In genomic region chr5:109688647-109688998, GRCh38 we compare ENCODE assay signal across 8 cellular contexts. TPM values are rescaled to one million over a fixed set of nuclear protein-coding genes. Genes with fewer than 3 reads are reported as not detected.
DNase-seq lines count a peak whose midpoint lies in the region; ATAC-seq and TF ChIP-seq lines count a peak whose summit lies in the region.

No MANE protein-coding gene starts in this region.

- H3K9me3 ChIP-seq in gastroesophageal sphincter: peaks cover 0 to 10% (median 0%) of the 10 kb centered on the region in 3 donors

- H3K4me1 ChIP-seq in ACC112 (ENCODE audit: control insufficient read depth, insufficient read depth, low read length, unreplicated experiment) (peaks cover 14% of the 10 kb centered on the region), gastroesophageal sphincter (peaks cover 0 to 33% (median 8%) of the 10 kb centered on the region in 3 donors)

- H3K4me1 Mint-ChIP-seq in activated CD4-positive, alpha-beta T cell treated with anti-CD3 and anti-CD28 coated beads, Interleukin-2, amount 10 ng/mL, durations not matched to agents 24 days and 14 days: peaks cover 30% of the 10 kb centered on the region

- peaks cover 6% of the 10 kb centered on the region for H3K9me3 Mint-ChIP-seq in activated CD4-positive, alpha-beta T cell treated with anti-CD3 and anti-CD28 coated beads, Interleukin-2, amount 10 ng/mL, durations not matched to agents 24 days and 14 days

- H3K4me3 ChIP-seq in ACC112 (ENCODE audit: low read depth, low read length) (peak overlapping the region; percentile 92), GM12865 (ENCODE audit: low read depth, low read length) (peak overlapping the region; percentile 77), gastroesophageal sphincter (peak overlapping the region; percentile 78 to 85)

- peak; percentile 73 for DNase-seq in GM12865 (ENCODE audit: low read depth)
- peak; percentile 22 for DNase-seq in NCI-H1105 (lab: John Stamatoyannopoulos, UW)
- peak; percentile 78 for DNase-seq in activated CD4-positive, alpha-beta T cell treated with anti-CD3 and anti-CD28 coated beads, Interleukin-2, amount 10 ng/mL, durations not matched to agents 24 days and 14 days
- DNase-seq in putamen (ENCODE audit: low spot score): peak; percentile 73
- no peak for DNase-seq in cerebellar nuclear complex (lab: John Stamatoyannopoulos, UW)
- no peak for DNase-seq in HK-2 (ENCODE audit: unreplicated experiment)

- H3K27ac ChIP-seq in ACC112 (ENCODE audit: low read depth, low read length) (peak overlapping the region; percentile 50; the same call in 1 of the 2 replicates), gastroesophageal sphincter (peak overlapping the region; percentile 79 to 99 (median 94))

- peak overlapping the region; percentile 93 for H3K4me3 Mint-ChIP-seq in activated CD4-positive, alpha-beta T cell treated with anti-CD3 and anti-CD28 coated beads, Interleukin-2, amount 10 ng/mL, durations not matched to agents 24 days and 14 days

- peaks cover 6% of the 10 kb centered on the region for H3K27me3 Mint-ChIP-seq in activated CD4-positive, alpha-beta T cell treated with anti-CD3 and anti-CD28 coated beads, Interleukin-2, amount 10 ng/mL, durations not matched to agents 24 days and 14 days

- TF ChIP-seq EP300 in gastroesophageal sphincter (IDR thresholded peaks at IDR 0.05): no peak

- ATAC-seq in gastroesophageal sphincter: no peak

- peaks cover 8% of the 10 kb centered on the region for H3K36me3 Mint-ChIP-seq in activated CD4-positive, alpha-beta T cell treated with anti-CD3 and anti-CD28 coated beads, Interleukin-2, amount 10 ng/mL, durations not matched to agents 24 days and 14 days (ENCODE audit: low read depth)

- H3K79me2 ChIP-seq in ACC112 (ENCODE audit: control insufficient read depth, insufficient read depth, low read length, unreplicated experiment): peaks cover 26% of the 10 kb centered on the region

- intact Hi-C loops in activated CD4-positive, alpha-beta T cell treated with anti-CD3 and anti-CD28 coated beads, Interleukin-2, amount 10 ng/mL, durations not matched to agents 24 days and 14 days (cut with micrococcal nuclease): loop anchor here (2.0 kb wide), 2 partner anchors 1050 to 1308 kb away; partner anchors contain the start of gene SLC25A46

- no peak for TF ChIP-seq POLR2A in gastroesophageal sphincter (IDR thresholded peaks at IDR 0.05)

- 23 to 33% methylated on average over 6 of the region's 6 CpGs for WGBS in gastroesophageal sphincter (ENCODE audit: low coverage in 1 of 2), 2 donors

- no peaks in the 10 kb centered on the region for H3K27me3 ChIP-seq in ACC112 (ENCODE audit: insufficient read depth, low read length)
- H3K27me3 ChIP-seq in gastroesophageal sphincter: no peaks in the 10 kb centered on the region

- peak overlapping the region; percentile 69 for H2AFZ ChIP-seq in ACC112 (ENCODE audit: low read length, unreplicated experiment)

- no peaks in the 10 kb centered on the region for H3K36me3 ChIP-seq in ACC112 (ENCODE audit: insufficient read depth, low read length)
- H3K36me3 ChIP-seq in gastroesophageal sphincter: no peaks in the 10 kb centered on the region

- peak; percentile 56 for TF ChIP-seq CTCF in GM12865 (IDR thresholded peaks at IDR 0.05; ENCODE audit: insufficient read depth, low read depth, low read length, missing control alignments)
- peak in 3 of 4 experiments; percentile 22 to 38 (median 31) for TF ChIP-seq CTCF in gastroesophageal sphincter (IDR thresholded peaks at IDR 0.05)

- peak overlapping the region; percentile 95 for H3K27ac Mint-ChIP-seq in activated CD4-positive, alpha-beta T cell treated with anti-CD3 and anti-CD28 coated beads, Interleukin-2, amount 10 ng/mL, durations not matched to agents 24 days and 14 days

RNA-seq across cellular contexts. Expression of gene MAN2A1, which starts 1.1 kb away (rescaled TPM):
- 32.9 and 33.6 TPM in 2 replicates for total RNA-seq in activated CD4-positive, alpha-beta T cell treated with anti-CD3 and anti-CD28 coated beads, Interleukin-2, amount 10 ng/mL, durations not matched to agents 24 days and 14 days
- 10 to 100 TPM; 19.6 to 55.6 (median 34.1) TPM for total RNA-seq in gastroesophageal sphincter

Comparison
In these comparisons a context has a peak if more than half of its experiments do, and no peak if none do; other contexts are left out.
1. DNase-seq: peak in GM12865 (single experiment), NCI-H1105 (single experiment), activated CD4-positive, alpha-beta T cell treated with anti-CD3 and anti-CD28 coated beads, Interleukin-2, amount 10 ng/mL, durations not matched to agents 24 days and 14 days (single experiment) and putamen (single experiment); none in cerebellar nuclear complex (0 of 2) and HK-2 (single experiment).
2. Peak in every context shown above with its lines, with median percentiles within 50 percentile points of each other: H3K4me3 ChIP-seq.